ENCODE assay signal across 8 cellular contexts in genomic region chr7:74026406-74027123, GRCh38. TPM values are rescaled to one million over a fixed set of nuclear protein-coding genes. Genes with fewer than 3 reads are reported as not detected.
DNase-seq lines count a peak whose midpoint lies in the region; ATAC-seq and TF ChIP-seq lines count a peak whose summit lies in the region.

No MANE protein-coding gene starts in this region.

- peaks cover 26% of the 10 kb centered on the region for H3K27me3 Mint-ChIP-seq in activated naive CD4-positive, alpha-beta T cell treated with anti-CD3 and anti-CD28 coated beads, Interleukin-2, amount 50 U/mL, for 24 hours

- H3K4me1 ChIP-seq in DOHH2 (ENCODE audit: control insufficient read depth, low read length), result no peaks in the 10 kb centered on the region
- peaks cover 20 to 86% of the 10 kb centered on the region in 2 experiments for H3K4me1 ChIP-seq in SK-N-SH (ENCODE audit: control insufficient read depth in 1 of 2, insufficient read depth in 2 of 2, low read depth in 1 of 2, low read length in 1 of 2)
- peaks cover 0 to 91% (median 36%) of the 10 kb centered on the region in 4 donors for H3K4me1 ChIP-seq in tibial nerve

- H3K4me2 ChIP-seq in DOHH2 (ENCODE audit: low read length) (no peak overlapping the region), SK-N-SH (no peak overlapping the region)

- no peak overlapping the region for H3K27ac Mint-ChIP-seq in activated naive CD4-positive, alpha-beta T cell treated with anti-CD3 and anti-CD28 coated beads, Interleukin-2, amount 50 U/mL, for 24 hours

- H3K4me3 Mint-ChIP-seq in activated naive CD4-positive, alpha-beta T cell treated with anti-CD3 and anti-CD28 coated beads, Interleukin-2, amount 50 U/mL, for 24 hours, result peak overlapping the region; percentile 20

- peak; percentile 92 for TF ChIP-seq RAD21 in SK-N-SH (IDR thresholded peaks at IDR 0.05; ENCODE audit: low read length)

- H3K36me3 ChIP-seq in DOHH2 (ENCODE audit: control insufficient read depth, low read length) (no peaks in the 10 kb centered on the region), SK-N-SH (replicated peaks in 1 of 2; ENCODE audit: control insufficient read depth in 1 of 2, insufficient read depth in 2 of 2, low read length in 1 of 2) (no peaks in the 10 kb centered on the region), tibial nerve (no peaks in the 10 kb centered on the region)

- H3K27ac ChIP-seq in DOHH2 (ENCODE audit: low read depth, low read length) (no peak overlapping the region), SK-N-SH (ENCODE audit: low read depth in 2 of 2, low read length in 1 of 2) (peak overlapping the region; percentile 11 to 78; a peak in 2 of 4 replicates), tibial nerve (peak overlapping the region; percentile 78 to 91 (median 90))

- no peaks in the 10 kb centered on the region for H3K9me3 ChIP-seq in DOHH2 (ENCODE audit: control insufficient read depth, insufficient read depth, low read length)
- H3K9me3 ChIP-seq in SK-N-SH, result no peaks in the 10 kb centered on the region
- H3K9me3 ChIP-seq in tibial nerve, result no peaks in the 10 kb centered on the region

- H3K9me2 ChIP-seq in DOHH2 (replicated peaks; ENCODE audit: control insufficient read depth, low read length) (no peaks in the 10 kb centered on the region), SK-N-SH (no peaks in the 10 kb centered on the region)

- CTCF ChIA-PET in SK-N-SH (lab: Yijun Ruan, JAX), result interaction anchor here (0.5 to 5.5 kb wide), 80 partner anchors 10 to 469 kb away, joined by 3 to 107 read pairs (median 5); partner anchors contain the start of genes ABHD11, BCL7B, LIMK1 and METTL27

- no peak overlapping the region for H3K9ac ChIP-seq in SK-N-SH

- TF ChIP-seq CTCF in DOHH2 (IDR thresholded peaks at IDR 0.05; ENCODE audit: low read depth, low read length, poor library complexity, severe bottlenecking) (peak; percentile 100), SK-N-SH (IDR thresholded peaks at IDR 0.05) (peak; percentile 99), tibial nerve (IDR thresholded peaks at IDR 0.05) (peak; percentile 92 to 98 (median 97))

- H2AFZ ChIP-seq in SK-N-SH (ENCODE audit: low read depth), result peak overlapping the region; percentile 24; the same call in 1 of the 2 replicates

- POLR2A ChIA-PET in SK-N-SH (lab: Yijun Ruan, JAX), result interaction anchor here (0.7 to 1.7 kb wide), 6 partner anchors 13 to 161 kb away, joined by 3 to 4 read pairs (median 3); no protein-coding TSS in a partner anchor

- no peak for TF ChIP-seq POLR2A in tibial nerve (IDR thresholded peaks at IDR 0.05)

- peak in 1 of 2 experiments; percentile 64; a peak in 2 of 4 replicates for TF ChIP-seq EP300 in SK-N-SH (IDR thresholded peaks at IDR 0.05; ENCODE audit: borderline replicate concordance in 1 of 2, low read depth in 1 of 2, low read length in 1 of 2)
- TF ChIP-seq EP300 in tibial nerve (IDR thresholded peaks at IDR 0.05), result peak in 1 of 2 donors; percentile 61

- no peaks in the 10 kb centered on the region for H3K9me3 Mint-ChIP-seq in activated naive CD4-positive, alpha-beta T cell treated with anti-CD3 and anti-CD28 coated beads, Interleukin-2, amount 50 U/mL, for 24 hours

- H4K20me1 ChIP-seq in DOHH2 (ENCODE audit: control insufficient read depth, insufficient read depth, low read depth, low read length) (no peaks in the 10 kb centered on the region), SK-N-SH (ENCODE audit: insufficient read depth) (no peaks in the 10 kb centered on the region)

- no peaks in the 10 kb centered on the region for H3K36me3 Mint-ChIP-seq in activated naive CD4-positive, alpha-beta T cell treated with anti-CD3 and anti-CD28 coated beads, Interleukin-2, amount 50 U/mL, for 24 hours

- H3K4me3 ChIP-seq in DOHH2 (ENCODE audit: low read length), result no peak overlapping the region
- no peak overlapping the region; a peak in 1 of 4 replicates for H3K4me3 ChIP-seq in SK-N-SH (ENCODE audit: low read depth in 2 of 2, low read length in 1 of 2)
- H3K4me3 ChIP-seq in tibial nerve, result peak overlapping the region in 1 of 4 donors; percentile 58

- intact Hi-C loops in head of caudate nucleus (cut with DNase I), result loop anchor here (5.0 kb wide), 1 partner anchor 159 kb away; no protein-coding TSS in a partner anchor

- 7% methylated on average over 13 of the region's 14 CpGs for WGBS in SK-N-SH (ENCODE audit: low lambda C conversion rate)
- WGBS in tibial nerve, 2 donors, result 15 to 19% methylated on average over 11 to 14 of the region's 14 CpGs

- H3K27me3 ChIP-seq in DOHH2 (ENCODE audit: control insufficient read depth, low read length) (peaks cover 73% of the 10 kb centered on the region), SK-N-SH (ENCODE audit: insufficient read depth) (no peaks in the 10 kb centered on the region), tibial nerve (no peaks in the 10 kb centered on the region)

- H3F3A ChIP-seq in DOHH2 (ENCODE audit: control insufficient read depth, insufficient read depth) (no peaks in the 10 kb centered on the region), SK-N-SH (replicated peaks; ENCODE audit: insufficient read depth) (peaks cover 7% of the 10 kb centered on the region)

- peak; percentile 75 for DNase-seq in HT-29 (ENCODE audit: low spot score)
- peak; percentile 92 for DNase-seq in SK-N-SH
- peak; percentile 64 to 95 (median 89) for DNase-seq in head of caudate nucleus
- DNase-seq in pons (ENCODE audit: low spot score), result peak; percentile 81
- peak; percentile 87 to 96 for DNase-seq in tibial nerve (ENCODE audit: low spot score in 2 of 2)

- H3K4me1 Mint-ChIP-seq in activated naive CD4-positive, alpha-beta T cell treated with anti-CD3 and anti-CD28 coated beads, Interleukin-2, amount 50 U/mL, for 24 hours, result peaks cover 16% of the 10 kb centered on the region

- ATAC-seq in HG02870 (IDR thresholded peaks at IDR 0.05; ENCODE audit: unreplicated experiment), result no peak

- H3K79me2 ChIP-seq in DOHH2 (ENCODE audit: control insufficient read depth, low read length) (no peaks in the 10 kb centered on the region), SK-N-SH (ENCODE audit: insufficient read depth) (0 out of 2 replicates have a peak, but pooled peaks cover 3% of the 10 kb centered on the region)

TF ChIP-seq in SK-N-SH, 30 proteins besides CTCF, POLR2A, EP300 and RAD21:
- TF ChIP-seq GABPA (IDR thresholded peaks at IDR 0.05; ENCODE audit: low read depth), result no peak
- TF ChIP-seq GATA2 (CRISPR knock-in tag; IDR thresholded peaks at IDR 0.05), result no peak
- no peak for TF ChIP-seq SIN3A (IDR thresholded peaks at IDR 0.05; ENCODE audit: borderline replicate concordance, low read depth, low read length)
- TF ChIP-seq JUND (IDR thresholded peaks at IDR 0.05), result no peak
- TF ChIP-seq MAX (IDR thresholded peaks at IDR 0.05; ENCODE audit: low read depth), result 0 out of 2 replicates have a peak, but pooled peaks have one; percentile 40
- no peak for TF ChIP-seq TEAD4 (IDR thresholded peaks at IDR 0.05; ENCODE audit: borderline replicate concordance, insufficient read depth)
- TF ChIP-seq USF2 (IDR thresholded peaks at IDR 0.05; ENCODE audit: borderline replicate concordance, low read depth, low read length), result peak; percentile 10; the same call in 1 of the 2 replicates
- TF ChIP-seq RFX5 (IDR thresholded peaks at IDR 0.05; ENCODE audit: low read length), result 0 out of 2 replicates have a peak, but pooled peaks have one; percentile 32
- TF ChIP-seq, protein P1, sequence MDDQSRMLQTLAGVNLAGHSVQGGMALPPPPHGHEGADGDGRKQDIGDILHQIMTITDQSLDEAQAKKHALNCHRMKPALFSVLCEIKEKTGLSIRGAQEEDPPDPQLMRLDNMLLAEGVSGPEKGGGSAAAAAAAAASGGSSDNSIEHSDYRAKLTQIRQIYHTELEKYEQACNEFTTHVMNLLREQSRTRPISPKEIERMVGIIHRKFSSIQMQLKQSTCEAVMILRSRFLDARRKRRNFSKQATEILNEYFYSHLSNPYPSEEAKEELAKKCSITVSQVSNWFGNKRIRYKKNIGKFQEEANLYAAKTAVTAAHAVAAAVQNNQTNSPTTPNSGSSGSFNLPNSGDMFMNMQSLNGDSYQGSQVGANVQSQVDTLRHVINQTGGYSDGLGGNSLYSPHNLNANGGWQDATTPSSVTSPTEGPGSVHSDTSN (IDR thresholded peaks at IDR 0.05), result no peak
- peak; percentile 13 for TF ChIP-seq CHD2 (IDR thresholded peaks at IDR 0.05; ENCODE audit: low read length, partially characterized antibody)
- TF ChIP-seq SMC3 (IDR thresholded peaks at IDR 0.05; ENCODE audit: low read depth, low read length), result peak; percentile 94
- TF ChIP-seq MXI1 (IDR thresholded peaks at IDR 0.05; ENCODE audit: low read depth, low read length), result peak; percentile 69
- TF ChIP-seq RCOR1 (IDR thresholded peaks at IDR 0.05; ENCODE audit: low read length), result no peak; the same call in 1 of the 2 replicates
TF ChIP-seq in SK-N-SH: peak in this region for 6.

RNA-seq across cellular contexts. Expression of gene ELN, which starts 1.4 kb away (rescaled TPM):
- total RNA-seq in HT-29 (2014; rRNA removed; shearing (Covaris generic)), result 0.03 and 0.10 TPM in 2 replicates
- 8.9 and 12.5 TPM in 2 replicates for polyA plus RNA-seq in SK-N-SH (2012; rRNA removed)
- polyA plus RNA-seq in SK-N-SH (2012; cell fraction: cytosol; rRNA removed), result 3.6 and 6.1 TPM in 2 replicates
- polyA plus RNA-seq in SK-N-SH (2012; cell fraction: nucleus; rRNA removed), result 10.6 and 13.4 TPM in 2 replicates
- total RNA-seq in tibial nerve, result 100 to 1,000 TPM in 2 of 4 donors, 10 to 100 TPM in 2; 46.5 to 152 (median 108) TPM

RNA-seq across cellular contexts. Expression of gene LIMK1, which starts 57.0 kb away (rescaled TPM):
- 27.4 and 37.8 TPM in 2 replicates for total RNA-seq in HT-29 (2014; rRNA removed; shearing (Covaris generic))
- polyA plus RNA-seq in SK-N-SH (2012; rRNA removed), result 64.4 and 86.6 TPM in 2 replicates
- 46.4 and 70.1 TPM in 2 replicates for polyA plus RNA-seq in SK-N-SH (2012; cell fraction: cytosol; rRNA removed)
- polyA plus RNA-seq in SK-N-SH (2012; cell fraction: nucleus; rRNA removed), result 118 and 178 TPM in 2 replicates
- total RNA-seq in tibial nerve, result 10 to 100 TPM; 14.4 to 30.3 (median 17.0) TPM

Comparison
In these comparisons a context has a peak if more than half of its experiments do, and no peak if none do; other contexts are left out.
1. RNA of gene ELN, which starts 1.4 kb away (total RNA-seq): 46.5 to 152 TPM in tibial nerve; 0.03 to 0.10 TPM in HT-29; every median in the first group is over 10 times any median in the second.
2. Peak in every context shown above with its lines, with median percentiles within 50 percentile points of each other: CTCF ChIP-seq and DNase-seq.